Comparison of ENCODE assay signal across 20 cellular contexts in the genomic region with DNA sequence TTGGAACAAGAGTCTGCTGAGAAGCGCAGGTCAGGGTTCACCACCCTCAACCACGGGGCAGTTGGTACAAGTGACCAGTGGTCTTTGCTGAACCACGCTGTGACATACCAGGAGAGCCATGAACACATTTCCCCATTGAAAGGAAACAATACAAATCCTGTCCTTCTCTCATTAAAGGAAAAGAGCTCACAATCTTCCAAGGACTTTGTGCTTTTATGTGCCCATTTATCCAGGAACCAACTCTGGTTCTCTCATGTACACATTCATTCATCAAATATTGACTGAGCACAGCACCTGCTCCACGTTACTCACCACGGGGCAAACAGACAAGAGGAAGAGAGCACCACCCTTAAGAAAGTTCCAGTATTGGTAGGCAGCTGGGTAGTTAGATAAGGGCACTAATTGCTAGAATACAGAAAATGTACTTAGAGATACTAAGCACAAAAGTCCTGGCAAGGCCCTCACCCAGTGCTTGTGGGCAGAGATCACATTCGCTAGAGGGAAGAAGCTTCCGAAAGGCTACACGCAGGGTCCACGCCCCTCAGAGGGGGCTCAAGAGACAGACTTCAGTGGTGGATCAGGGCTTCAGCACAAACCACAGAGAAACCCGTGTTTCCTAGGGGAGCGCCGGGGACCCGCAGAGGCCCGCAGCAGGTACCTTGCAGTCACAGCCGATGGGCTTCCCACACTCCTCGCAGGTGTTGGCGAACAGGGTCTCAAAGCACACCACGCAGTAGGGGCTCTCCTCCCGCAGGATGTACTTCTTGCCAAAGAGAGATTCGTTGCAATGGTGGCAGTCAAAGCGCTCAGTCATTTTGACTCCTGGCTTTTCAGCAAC. TPM values are rescaled to one million over a fixed set of nuclear protein-coding genes. Genes with fewer than 3 reads are reported as not detected.
DNase-seq lines count a peak whose midpoint lies in the region; ATAC-seq and TF ChIP-seq lines count a peak whose summit lies in the region.
"Had no signal": no experiment of that assay in that cellular context is flagged by ENCODE, and none has a peak within 500 bp of the region (broad histone marks: within the 10 kb centered on the region; RNA-seq: fewer than 3 reads in every experiment).

No MANE protein-coding gene starts in this region.

- H3K4me3 Mint-ChIP-seq in nephron, result no peak overlapping the region
- H3K4me3 Mint-ChIP-seq: activated CD4-positive, alpha-beta memory T cell treated with anti-CD3 and anti-CD28 coated beads for 36 hours; naive thymus-derived CD8-positive, alpha-beta T cell had no signal

- H3K4me3 ChIP-seq in ACC112 (ENCODE audit: low read depth, low read length), result no peak overlapping the region
- H3K4me3 ChIP-seq in LNCaP clone FGC (ENCODE audit: low read depth, low read length), result no peak overlapping the region
- H3K4me3 ChIP-seq in duodenal mucosa (ENCODE audit: low read depth in 1 of 2, low read length in 2 of 2), result no peak overlapping the region
- H3K4me3 ChIP-seq in tibial nerve, result no peak overlapping the region
- H3K4me3 ChIP-seq: breast epithelium, esophagus muscularis mucosa, lower lobe of right lung, MG63 had no signal

- WGBS in tibial nerve, 2 donors, result 88 to 91% methylated on average over 21 of the region's 21 CpGs

- DNase-seq in LNCaP clone FGC (ENCODE audit: low read depth) (peak; percentile 58), tibial nerve (ENCODE audit: low spot score in 2 of 2) (no peak), HuH-7.5 (ENCODE audit: low spot score) (no peak), NCI-H446 treated with DMSO at 0.1 percent for 48 hours (lab: John Stamatoyannopoulos, UW) (no peak)
- DNase-seq: ACHN; activated CD4-positive, alpha-beta memory T cell treated with anti-CD3 and anti-CD28 coated beads for 36 hours; activated T-cell treated with anti-CD3 and anti-CD28 coated beads, Interleukin-2, amount 50 U/mL, for 48 hours; DND-41; lower lobe of right lung; MG63; naive thymus-derived CD8-positive, alpha-beta T cell; RPMI8226; SW 1271 had no signal

- H3K4me1 ChIP-seq in ACC112 (ENCODE audit: control insufficient read depth, insufficient read depth, low read length, unreplicated experiment) (peaks cover 71% of the 10 kb centered on the region), duodenal mucosa (ENCODE audit: control insufficient read depth in 1 of 2, insufficient read depth in 2 of 2, low read length in 2 of 2) (peaks cover 11 to 28% of the 10 kb centered on the region in 2 donors), tibial nerve (peaks cover 0 to 49% (median 4%) of the 10 kb centered on the region in 4 donors)

- H3K27me3 ChIP-seq in ACC112 (ENCODE audit: insufficient read depth, low read length) (no peaks in the 10 kb centered on the region), duodenal mucosa (ENCODE audit: control insufficient read depth in 1 of 2, insufficient read depth in 2 of 2, low read length in 2 of 2) (no peaks in the 10 kb centered on the region), tibial nerve (no peaks in the 10 kb centered on the region)
- H3K27me3 ChIP-seq: breast epithelium, esophagus muscularis mucosa, MG63 had no signal

- TF ChIP-seq CTCF in LNCaP clone FGC (IDR thresholded peaks at IDR 0.05; ENCODE audit: control insufficient read depth, extremely low read depth, insufficient read depth) (no peak), nephron (IDR thresholded peaks at IDR 0.05; ENCODE audit: unreplicated experiment in 3 of 3) (no peak), tibial nerve (IDR thresholded peaks at IDR 0.05) (no peak)

- peaks cover 50% of the 10 kb centered on the region for H3K36me3 Mint-ChIP-seq in nephron (ENCODE audit: low read depth)
- H3K36me3 Mint-ChIP-seq: activated CD4-positive, alpha-beta memory T cell treated with anti-CD3 and anti-CD28 coated beads for 36 hours had no signal

- no peak for TF ChIP-seq EP300 in tibial nerve (IDR thresholded peaks at IDR 0.05)

- H3K36me3 ChIP-seq in ACC112 (ENCODE audit: insufficient read depth, low read length), result peaks cover 61% of the 10 kb centered on the region
- H3K36me3 ChIP-seq in duodenal mucosa (ENCODE audit: control insufficient read depth in 1 of 2, insufficient read depth in 2 of 2, low read length in 2 of 2), result peaks cover 23 to 42% of the 10 kb centered on the region in 2 donors
- peaks cover 0 to 13% (median 0%) of the 10 kb centered on the region in 3 donors for H3K36me3 ChIP-seq in tibial nerve
- H3K36me3 ChIP-seq: breast epithelium, lower lobe of right lung had no signal

- no peak overlapping the region for H3K9ac ChIP-seq in duodenal mucosa (ENCODE audit: low read depth in 1 of 2, low read length in 2 of 2)

- peak overlapping the region in 2 of 3 experiments; percentile 44 to 86 for H3K27ac Mint-ChIP-seq in nephron
- H3K27ac Mint-ChIP-seq: activated CD4-positive, alpha-beta memory T cell treated with anti-CD3 and anti-CD28 coated beads for 36 hours; naive thymus-derived CD8-positive, alpha-beta T cell had no signal

- peaks cover 3% of the 10 kb centered on the region for H3K27me3 Mint-ChIP-seq in nephron (ENCODE audit: low read depth)
- H3K27me3 Mint-ChIP-seq: activated CD4-positive, alpha-beta memory T cell treated with anti-CD3 and anti-CD28 coated beads for 36 hours; naive thymus-derived CD8-positive, alpha-beta T cell had no signal

- peaks cover 93% of the 10 kb centered on the region for H3K79me2 ChIP-seq in ACC112 (ENCODE audit: control insufficient read depth, insufficient read depth, low read length, unreplicated experiment)

- peaks cover 63% of the 10 kb centered on the region for H3K4me1 Mint-ChIP-seq in nephron

- no peak overlapping the region for H2AFZ ChIP-seq in ACC112 (ENCODE audit: low read length, unreplicated experiment)

- no peak for TF ChIP-seq POLR2A in tibial nerve (IDR thresholded peaks at IDR 0.05)

- no peaks in the 10 kb centered on the region for H3K9me3 Mint-ChIP-seq in nephron
- H3K9me3 Mint-ChIP-seq: activated CD4-positive, alpha-beta memory T cell treated with anti-CD3 and anti-CD28 coated beads for 36 hours; naive thymus-derived CD8-positive, alpha-beta T cell had no signal

- peak overlapping the region; percentile 10 for H3K27ac ChIP-seq in ACC112 (ENCODE audit: low read depth, low read length)
- peak overlapping the region; percentile 47 for H3K27ac ChIP-seq in duodenal mucosa (ENCODE audit: low read depth, low read length)
- no peak overlapping the region for H3K27ac ChIP-seq in tibial nerve
- H3K27ac ChIP-seq: esophagus muscularis mucosa, lower lobe of right lung, VCaP had no signal

- ATAC-seq in GM21367 (IDR thresholded peaks at IDR 0.05; ENCODE audit: unreplicated experiment), result no peak
- ATAC-seq: lower lobe of right lung; naive thymus-derived CD8-positive, alpha-beta T cell had no signal

- H3K9me3 ChIP-seq in duodenal mucosa (ENCODE audit: control insufficient read depth in 1 of 2, low read length in 2 of 2) (no peaks in the 10 kb centered on the region), tibial nerve (no peaks in the 10 kb centered on the region)
- H3K9me3 ChIP-seq: breast epithelium, esophagus muscularis mucosa, lower lobe of right lung, MG63 had no signal

RNA-seq across cellular contexts. Expression of gene FHL2, which starts 12.9 kb away (rescaled TPM):
- 10 to 100 TPM; 53.7 to 99.2 (median 71.6) TPM for total RNA-seq in tibial nerve
- total RNA-seq: naive thymus-derived CD8-positive, alpha-beta T cell had no signal

RNA-seq across cellular contexts. Expression of gene C2orf49, which starts 48.6 kb away (rescaled TPM):
- 10 to 100 TPM; 17.1 to 24.0 (median 20.4) TPM for total RNA-seq in tibial nerve

RNA-seq across cellular contexts. Expression of gene TGFBRAP1, which starts 56.4 kb away (rescaled TPM):
- 10 to 100 TPM; 20.9 to 30.8 (median 23.2) TPM for total RNA-seq in tibial nerve

Comparison
In these comparisons a context has a peak if more than half of its experiments do, and no peak if none do; other contexts are left out.
1. H3K27ac ChIP-seq: peak in ACC112 (single experiment) and duodenal mucosa (single experiment); none in tibial nerve (0 of 4).